Comparison of ENCODE assay signal across 19 cellular contexts in the genomic region with DNA sequence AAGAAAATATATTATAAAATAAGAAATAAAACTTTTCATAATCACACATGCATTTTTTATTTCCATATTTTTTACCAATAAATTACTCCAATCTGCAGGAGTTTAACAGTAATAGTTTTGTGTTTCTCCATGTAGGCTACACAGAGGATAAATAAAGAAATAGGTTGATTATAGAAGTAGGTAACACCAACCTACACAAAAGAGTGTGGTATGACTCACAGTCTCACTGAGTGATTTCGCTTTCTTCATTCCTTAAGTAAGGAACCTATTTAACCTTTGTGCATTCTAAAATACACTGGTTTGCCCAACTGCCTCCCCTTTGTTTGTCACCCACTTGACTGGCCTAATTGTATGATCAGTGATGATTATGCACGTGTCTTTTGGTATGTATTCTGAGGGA.
"Had no signal": no experiment of that assay in that cellular context is flagged by ENCODE, and none has a peak within 500 bp of the region (broad histone marks: within the 10 kb centered on the region; RNA-seq: fewer than 3 reads in every experiment).

No MANE protein-coding gene starts in this region.

- H3K27me3 ChIP-seq: dorsolateral prefrontal cortex, esophagus squamous epithelium, gastrocnemius medialis, testis, vagina had no signal

- DNase-seq: activated CD4-positive, alpha-beta T cell treated with anti-CD3 and anti-CD28 coated beads for 4 hours; activated CD4-positive, alpha-beta T cell treated with anti-CD3 and anti-CD28 coated beads, Interleukin-2, amount 50 U/mL, for 48 hours; activated CD4-positive, CD25-positive, alpha-beta regulatory T cell; activated CD8-positive, alpha-beta memory T cell treated with anti-CD3 and anti-CD28 coated beads, Interleukin-2, amount 50 U/mL, for 48 hours; activated naive CD4-positive, alpha-beta T cell; activated T-cell treated with anti-CD3 and anti-CD28 coated beads, Interleukin-2, amount 50 U/mL, for 4 hours; dorsolateral prefrontal cortex; effector memory CD8-positive, alpha-beta T cell; esophagus squamous epithelium; gastrocnemius medialis; head of caudate nucleus; hypothalamus; left ventricle myocardium inferior; naive thymus-derived CD8-positive, alpha-beta T cell; retina; stimulated activated CD4-positive, alpha-beta T cell treated with anti-CD3 and anti-CD28 coated beads, Interleukin-4, amount 100 ng/mL, for 1 hour; stimulated activated naive CD4-positive, alpha-beta T cell; testis had no signal

- H3K4me1 ChIP-seq: esophagus squamous epithelium, gastrocnemius medialis, left ventricle myocardium inferior, testis, vagina had no signal

- H3K4me3 ChIP-seq: dorsolateral prefrontal cortex, esophagus squamous epithelium, gastrocnemius medialis, left ventricle myocardium inferior, testis, vagina had no signal

- H3K27ac ChIP-seq: dorsolateral prefrontal cortex, esophagus squamous epithelium, gastrocnemius medialis, testis, vagina had no signal

- H3K36me3 ChIP-seq: esophagus squamous epithelium, gastrocnemius medialis, left ventricle myocardium inferior, vagina had no signal

- H3K9me3 ChIP-seq: esophagus squamous epithelium, gastrocnemius medialis, testis, vagina had no signal

- ATAC-seq: activated T-cell treated with anti-CD3 and anti-CD28 coated beads, Interleukin-2, amount 50 U/mL, for 4 hours; effector memory CD8-positive, alpha-beta T cell; gastrocnemius medialis; naive thymus-derived CD8-positive, alpha-beta T cell had no signal
